ENCODE assay signal across 9 cellular contexts in the genomic region with DNA sequence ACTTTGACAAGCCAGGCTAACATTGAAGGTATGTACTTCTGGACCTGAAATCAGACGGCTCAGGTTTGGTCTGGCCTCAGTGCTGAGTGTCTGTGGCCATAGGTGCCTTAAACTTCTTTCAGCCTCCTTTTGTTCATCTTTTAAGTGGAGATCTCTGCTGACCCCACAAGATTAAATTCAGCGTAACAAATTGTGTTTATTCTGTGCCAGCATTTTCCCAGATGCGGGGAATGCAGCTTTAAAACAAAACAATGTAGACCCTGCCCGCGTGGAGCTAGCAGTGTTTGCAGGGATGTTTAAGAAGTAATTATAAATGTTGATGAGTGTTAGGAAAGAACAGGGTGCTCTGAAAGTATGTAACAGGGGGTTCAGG. TPM values are rescaled to one million over a fixed set of nuclear protein-coding genes. Genes with fewer than 3 reads are reported as not detected.
A peak's percentile ranks its signal among the peaks of the same experiment; 100 is the strongest.
DNase-seq lines count a peak whose midpoint lies in the region; ATAC-seq and TF ChIP-seq lines count a peak whose summit lies in the region.
"Had no signal": no experiment of that assay in that cellular context is flagged by ENCODE, and none has a peak within 500 bp of the region (broad histone marks: within the 10 kb centered on the region; RNA-seq: fewer than 3 reads in every experiment).

No MANE protein-coding gene starts in this region.

- TF ChIP-seq RAD21 in liver (IDR thresholded peaks at IDR 0.05), result no peak

- H3K27me3 Mint-ChIP-seq in activated CD4-positive, alpha-beta T cell treated with anti-CD3 and anti-CD28 coated beads, Interleukin-2, amount 10 ng/mL, durations not matched to agents 7 days and 5 days, result no peaks in the 10 kb centered on the region

- peaks cover 0 to 3% of the 10 kb centered on the region in 2 donors for H3K36me3 ChIP-seq in adrenal gland (replicated peaks in 1 of 2)
- peaks cover 0 to 2% (median 0%) of the 10 kb centered on the region in 4 donors for H3K36me3 ChIP-seq in liver (ENCODE audit: control insufficient read depth in 4 of 4, insufficient read depth in 3 of 4, low read depth in 1 of 4, low read length in 3 of 4)
- H3K36me3 ChIP-seq in thymus (ENCODE audit: control insufficient read depth, insufficient read depth), result peaks cover 4% of the 10 kb centered on the region

- TF ChIP-seq CTCF in adrenal gland (IDR thresholded peaks at IDR 0.05) (no peak), liver (IDR thresholded peaks at IDR 0.05; ENCODE audit: low read depth, low read length, missing input control) (no peak)

- POLR2A ChIA-PET in activated CD4-positive, alpha-beta T cell treated with anti-CD3 and anti-CD28 coated beads, Interleukin-2, amount 10 ng/mL, durations not matched to agents 7 days and 5 days (lab: Charles Lee), result interaction anchor here (0.6 kb wide), 1 partner anchor 649 kb away, joined by 3 read pairs; no protein-coding TSS in a partner anchor

- intact Hi-C loops in adrenal gland (cut with DNase I), result no loop called here

- H3K9me3 Mint-ChIP-seq in activated CD4-positive, alpha-beta T cell treated with anti-CD3 and anti-CD28 coated beads, Interleukin-2, amount 10 ng/mL, durations not matched to agents 7 days and 5 days, result no peaks in the 10 kb centered on the region

- no peak for ATAC-seq in HG02840 (IDR thresholded peaks at IDR 0.05; ENCODE audit: low FRiP score, unreplicated experiment)

- H3K4me1 Mint-ChIP-seq in activated CD4-positive, alpha-beta T cell treated with anti-CD3 and anti-CD28 coated beads, Interleukin-2, amount 10 ng/mL, durations not matched to agents 7 days and 5 days, result peaks cover 68% of the 10 kb centered on the region

- DNase-seq in activated CD4-positive, alpha-beta T cell treated with anti-CD3 and anti-CD28 coated beads, Interleukin-2, amount 10 ng/mL, durations not matched to agents 7 days and 5 days, result no peak
- no peak for DNase-seq in activated CD4-positive, alpha-beta T cell treated with anti-CD3 and anti-CD28 coated beads, Interleukin-2, amount 50 U/mL, for 48 hours
- no peak for DNase-seq in adrenal gland
- DNase-seq in erythroblast (lab: John Stamatoyannopoulos, UW), result no peak
- DNase-seq in DMS114 treated with DMSO at 0.1 percent for 48 hours (lab: John Stamatoyannopoulos, UW; ENCODE audit: unreplicated experiment), result no peak
- DNase-seq: DMS79 had no signal

- 15 to 27% (median 23%) methylated on average over 5 of the region's 5 CpGs for WGBS in adrenal gland, 4 donors
- 33% methylated on average over 5 of the region's 5 CpGs for WGBS in liver
- WGBS in thymus, result 44% methylated on average over 5 of the region's 5 CpGs

- H3K9me3 ChIP-seq in adrenal gland (replicated peaks in 1 of 3) (no peaks in the 10 kb centered on the region), liver (ENCODE audit: control insufficient read depth in 4 of 4, low read length in 3 of 4) (no peaks in the 10 kb centered on the region), thymus (ENCODE audit: control insufficient read depth) (no peaks in the 10 kb centered on the region)

- peak overlapping the region in 4 of 5 donors; percentile 72 to 95 (median 90) for H3K27ac ChIP-seq in adrenal gland
- H3K27ac ChIP-seq in liver (ENCODE audit: low read depth in 1 of 2, low read length in 2 of 2), result peak overlapping the region; percentile 73 to 99
- H3K27ac ChIP-seq in thymus (ENCODE audit: low read depth), result peak overlapping the region; percentile 75

- H3K4me3 ChIP-seq in adrenal gland (peak overlapping the region; percentile 25 to 90 (median 74)), liver (ENCODE audit: low read depth in 1 of 3, low read length in 3 of 3) (peak overlapping the region; percentile 90 to 98 (median 95)), thymus (ENCODE audit: low read length) (peak overlapping the region; percentile 78)

- H3K36me3 Mint-ChIP-seq in activated CD4-positive, alpha-beta T cell treated with anti-CD3 and anti-CD28 coated beads, Interleukin-2, amount 10 ng/mL, durations not matched to agents 7 days and 5 days (ENCODE audit: low read depth), result peaks cover 49% of the 10 kb centered on the region

- CTCF ChIA-PET in activated CD4-positive, alpha-beta T cell treated with anti-CD3 and anti-CD28 coated beads, Interleukin-2, amount 10 ng/mL, durations not matched to agents 7 days and 5 days (lab: Charles Lee), result no interaction called here

- peak overlapping the region; percentile 91 for H3K4me3 Mint-ChIP-seq in activated CD4-positive, alpha-beta T cell treated with anti-CD3 and anti-CD28 coated beads, Interleukin-2, amount 10 ng/mL, durations not matched to agents 7 days and 5 days

- TF ChIP-seq POLR2A in adrenal gland (IDR thresholded peaks at IDR 0.05) (no peak), erythroblast (IDR thresholded peaks at IDR 0.05; ENCODE audit: low read length) (no peak)

- H3K27me3 ChIP-seq in adrenal gland (no peaks in the 10 kb centered on the region), liver (ENCODE audit: control insufficient read depth in 4 of 4, insufficient read depth in 4 of 4, low read length in 3 of 4) (no peaks in the 10 kb centered on the region), thymus (ENCODE audit: control insufficient read depth, insufficient read depth) (no peaks in the 10 kb centered on the region)

- H3K27ac Mint-ChIP-seq in activated CD4-positive, alpha-beta T cell treated with anti-CD3 and anti-CD28 coated beads, Interleukin-2, amount 10 ng/mL, durations not matched to agents 7 days and 5 days, result peak overlapping the region; percentile 100

- peaks cover 19 to 67% of the 10 kb centered on the region in 2 donors for H3K4me1 ChIP-seq in adrenal gland (replicated peaks in 1 of 2)
- peaks cover 3 to 35% (median 23%) of the 10 kb centered on the region in 4 donors for H3K4me1 ChIP-seq in liver (ENCODE audit: control insufficient read depth in 4 of 4, insufficient read depth in 4 of 4, low read length in 3 of 4)
- H3K4me1 ChIP-seq in thymus (ENCODE audit: control insufficient read depth, insufficient read depth, low read length), result peaks cover 17% of the 10 kb centered on the region

- peak overlapping the region; percentile 72 to 92 for H3K9ac ChIP-seq in liver (ENCODE audit: low read depth in 1 of 2, low read length in 2 of 2)

TF ChIP-seq in liver, 16 proteins besides CTCF, POLR2A, EP300 and RAD21:
- TF ChIP-seq, protein P1, sequence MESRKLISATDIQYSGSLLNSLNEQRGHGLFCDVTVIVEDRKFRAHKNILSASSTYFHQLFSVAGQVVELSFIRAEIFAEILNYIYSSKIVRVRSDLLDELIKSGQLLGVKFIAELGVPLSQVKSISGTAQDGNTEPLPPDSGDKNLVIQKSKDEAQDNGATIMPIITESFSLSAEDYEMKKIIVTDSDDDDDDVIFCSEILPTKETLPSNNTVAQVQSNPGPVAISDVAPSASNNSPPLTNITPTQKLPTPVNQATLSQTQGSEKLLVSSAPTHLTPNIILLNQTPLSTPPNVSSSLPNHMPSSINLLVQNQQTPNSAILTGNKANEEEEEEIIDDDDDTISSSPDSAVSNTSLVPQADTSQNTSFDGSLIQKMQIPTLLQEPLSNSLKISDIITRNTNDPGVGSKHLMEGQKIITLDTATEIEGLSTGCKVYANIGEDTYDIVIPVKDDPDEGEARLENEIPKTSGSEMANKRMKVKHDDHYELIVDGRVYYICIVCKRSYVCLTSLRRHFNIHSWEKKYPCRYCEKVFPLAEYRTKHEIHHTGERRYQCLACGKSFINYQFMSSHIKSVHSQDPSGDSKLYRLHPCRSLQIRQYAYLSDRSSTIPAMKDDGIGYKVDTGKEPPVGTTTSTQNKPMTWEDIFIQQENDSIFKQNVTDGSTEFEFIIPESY (IDR thresholded peaks at IDR 0.05), result no peak
- no peak for TF ChIP-seq JUND (IDR thresholded peaks at IDR 0.05)
- TF ChIP-seq HNF4A (conservative IDR thresholded peaks at IDR 0.05), result no peak
- no peak for TF ChIP-seq YY1 (IDR thresholded peaks at IDR 0.05)

RNA-seq across cellular contexts. Expression of a gene that starts 0.9 kb away (rescaled TPM):
- total RNA-seq in activated CD4-positive, alpha-beta T cell treated with anti-CD3 and anti-CD28 coated beads, Interleukin-2, amount 10 ng/mL, durations not matched to agents 7 days and 5 days, result 100 to 1,000 TPM; 740 to 752 TPM
- total RNA-seq in adrenal gland, result 100 to 1,000 TPM; 167 to 304 (median 217) TPM
- 100 to 1,000 TPM in 1 of 3 donors, 10 to 100 TPM in 2; 59.9 to 234 (median 62.5) TPM for polyA plus RNA-seq in adrenal gland
- total RNA-seq in liver, result 100 to 1,000 TPM in 1 of 2 donors, 10 to 100 TPM in 1; 75.5 to 105 TPM
- 10 to 100 TPM; 77.4 to 91.7 TPM for polyA plus RNA-seq in liver
- polyA plus RNA-seq in thymus, result 202 TPM

RNA-seq across cellular contexts. Expression of a gene that starts 55.6 kb away (rescaled TPM):
- total RNA-seq in activated CD4-positive, alpha-beta T cell treated with anti-CD3 and anti-CD28 coated beads, Interleukin-2, amount 10 ng/mL, durations not matched to agents 7 days and 5 days, result 100 to 1,000 TPM in 1 of 2 experiments, 10 to 100 TPM in 1; 93.8 to 112 TPM
- total RNA-seq in adrenal gland, result 100 to 1,000 TPM in 2 of 8 donors, 10 to 100 TPM in 6; 72.1 to 112 (median 80.8) TPM
- polyA plus RNA-seq in adrenal gland, result 100 to 1,000 TPM in 1 of 3 donors, 10 to 100 TPM in 2; 55.3 to 136 (median 59.4) TPM
- total RNA-seq in liver, result 10 to 100 TPM; 20.3 to 46.8 TPM
- polyA plus RNA-seq in liver, result 10 to 100 TPM; 15.4 to 33.9 TPM
- 97.3 TPM for polyA plus RNA-seq in thymus
